ENCODE assay signal across 8 cellular contexts in the genomic region with DNA sequence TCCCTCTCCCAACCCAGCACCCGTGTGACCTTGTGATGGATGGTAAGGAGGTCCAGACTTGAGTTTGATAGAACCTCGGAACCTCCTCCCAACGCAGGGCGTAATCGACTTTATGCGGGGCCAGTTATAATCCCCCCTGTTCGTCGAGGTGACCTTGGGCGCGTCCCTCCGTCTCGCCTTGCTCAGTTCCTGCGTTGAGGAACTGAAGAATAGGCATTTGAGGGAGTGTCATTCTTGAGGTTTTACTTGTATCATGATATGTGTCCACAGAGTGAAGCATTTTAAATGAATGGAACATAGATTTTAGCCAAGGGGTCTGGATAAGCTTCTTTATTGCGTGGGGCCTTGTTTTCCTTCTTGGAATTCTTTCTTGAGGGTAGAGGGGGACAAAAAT. TPM values are rescaled to one million over a fixed set of nuclear protein-coding genes. Genes with fewer than 3 reads are reported as not detected.
A peak's percentile ranks its signal among the peaks of the same experiment; 100 is the strongest.
DNase-seq lines count a peak whose midpoint lies in the region; ATAC-seq and TF ChIP-seq lines count a peak whose summit lies in the region.

No MANE protein-coding gene starts in this region.

- in situ Hi-C loops in transverse colon (cut with MboI; ENCODE audit: low pct_ligation_motif_present in 1 of 4, low pct_unique_long_range_greater_than_20kb in 1 of 4, low sequenced_read_pairs in 3 of 4): no loop called here

- H3K9me3 ChIP-seq in heart left ventricle (no peaks in the 10 kb centered on the region), transverse colon (no peaks in the 10 kb centered on the region)

- TF ChIP-seq EP300 in transverse colon (IDR thresholded peaks at IDR 0.05; ENCODE audit: low read depth): no peak

- peak overlapping the region; percentile 64 to 95 (median 78) for H3K4me3 ChIP-seq in heart left ventricle
- peak overlapping the region; percentile 81 to 88 (median 84) for H3K4me3 ChIP-seq in transverse colon

- no peak for TF ChIP-seq CTCF in heart left ventricle (IDR thresholded peaks at IDR 0.05)
- TF ChIP-seq CTCF in transverse colon (IDR thresholded peaks at IDR 0.05): no peak

- ATAC-seq in heart left ventricle (no peak), Right ventricle myocardium inferior (no peak), left colon (peak; percentile 40)
- no peak for ATAC-seq in activated naive CD4-positive, alpha-beta T cell treated with anti-CD3 and anti-CD28 coated beads, Interleukin-2, amount 50 U/mL, for 72 hours

- H3K36me3 ChIP-seq in heart left ventricle (peaks cover 0 to 39% (median 36%) of the 10 kb centered on the region in 9 donors), transverse colon (peaks cover 0 to 26% (median 6%) of the 10 kb centered on the region in 4 donors)

- peak overlapping the region; percentile 68 to 91 (median 80) for H3K27ac ChIP-seq in heart left ventricle
- peak overlapping the region; percentile 87 to 92 (median 89) for H3K27ac ChIP-seq in transverse colon

- TF ChIP-seq POLR2A in heart left ventricle (IDR thresholded peaks at IDR 0.05) (no peak), transverse colon (IDR thresholded peaks at IDR 0.05) (no peak)

- peaks cover 15 to 16% of the 10 kb centered on the region in 2 donors for H3K36me3 Mint-ChIP-seq in activated naive CD4-positive, alpha-beta T cell treated with anti-CD3 and anti-CD28 coated beads, Interleukin-2, amount 50 U/mL, for 72 hours

- H3K27me3 ChIP-seq in heart left ventricle (no peaks in the 10 kb centered on the region), transverse colon (no peaks in the 10 kb centered on the region)

- DNase-seq in heart left ventricle (no peak), Right ventricle myocardium inferior (ENCODE audit: missing footprints) (no peak), left colon (no peak), transverse colon (no peak), retina (no peak)
- DNase-seq in activated naive CD4-positive, alpha-beta T cell treated with anti-CD3 and anti-CD28 coated beads, Interleukin-2, amount 50 U/mL, for 72 hours (ENCODE audit: low spot score in 2 of 2): no peak
- no peak for DNase-seq in stimulated activated CD8-positive, alpha-beta memory T cell treated with anti-CD3 and anti-CD28 coated beads, Interleukin-4, amount 100 ng/mL, for 48 hours
- DNase-seq in activated CD4-positive, alpha-beta T cell treated with anti-CD3 and anti-CD28 coated beads, Interleukin-2, amount 50 U/mL, for 1 hour: no peak

- peak overlapping the region; percentile 98 to 99 for H3K27ac Mint-ChIP-seq in activated naive CD4-positive, alpha-beta T cell treated with anti-CD3 and anti-CD28 coated beads, Interleukin-2, amount 50 U/mL, for 72 hours

- peaks cover 0 to 20% (median 11%) of the 10 kb centered on the region in 12 donors for H3K4me1 ChIP-seq in heart left ventricle
- peaks cover 7 to 20% (median 12%) of the 10 kb centered on the region in 4 donors for H3K4me1 ChIP-seq in transverse colon

- no peaks in the 10 kb centered on the region for H3K9me3 Mint-ChIP-seq in activated naive CD4-positive, alpha-beta T cell treated with anti-CD3 and anti-CD28 coated beads, Interleukin-2, amount 50 U/mL, for 72 hours

- intact Hi-C loops in heart left ventricle (cut with DNase I): loop anchor here in 6 of 10 donors (2.0 to 5.0 kb wide), 4 partner anchors 27 to 67 kb away; partner anchors contain the start of genes RNPEP (in 1 of the 6) and SHISA4 (in 1 of the 6)
- intact Hi-C loops in Right ventricle myocardium inferior (cut with DNase I): loop anchor here (5.0 kb wide), 1 partner anchor 58 kb away; no protein-coding TSS in a partner anchor
- intact Hi-C loops in left colon (cut with DNase I, micrococcal nuclease): loop anchor here in 1 of 2 donors (5.0 kb wide), 1 partner anchor 68 kb away; the partner anchor contains the start of gene SHISA4
- intact Hi-C loops in transverse colon (cut with DNase I; ENCODE audit: low total_unique reads): no loop called here

- WGBS in heart left ventricle, 4 donors: 0 to 1% (median 1%) methylated on average over 14 of the region's 14 CpGs
- WGBS in transverse colon (ENCODE audit: low coverage in 1 of 2), 2 donors: 0 to 1% methylated on average over 1 to 14 of the region's 14 CpGs

RNA-seq across cellular contexts. Expression of gene TIMM17A, which starts 0.4 kb away (rescaled TPM):
- 100 to 1,000 TPM in 3 of 9 donors, 10 to 100 TPM in 6; 31.7 to 120 (median 86.0) TPM for total RNA-seq in heart left ventricle
- polyA plus RNA-seq in heart left ventricle: 100 to 1,000 TPM in 1 of 2 donors, 10 to 100 TPM in 1; 50.7 to 151 TPM
- 83.6 TPM for total RNA-seq in Right ventricle myocardium inferior
- total RNA-seq in activated naive CD4-positive, alpha-beta T cell treated with anti-CD3 and anti-CD28 coated beads, Interleukin-2, amount 50 U/mL, for 72 hours: 10 to 100 TPM; 64.3 to 89.0 TPM
- total RNA-seq in left colon: 10 to 100 TPM; 53.1 to 60.1 TPM
- total RNA-seq in transverse colon: 10 to 100 TPM in 3 of 4 donors, 1 to 10 TPM in 1; 3.0 to 37.0 (median 33.7) TPM

RNA-seq across cellular contexts. Expression of gene LMOD1, which starts 9.4 kb away (rescaled TPM):
- total RNA-seq in heart left ventricle (10 to 100 TPM in 4 of 9 donors, 1 to 10 TPM in 5; 4.6 to 24.9 (median 10.0) TPM), Right ventricle myocardium inferior (10.8 TPM), left colon (10 to 100 TPM in 1 of 2 donors, 1 to 10 TPM in 1; 9.4 to 58.4 TPM), transverse colon (100 to 1,000 TPM in 3 of 4 donors, 10 to 100 TPM in 1; 73.2 to 166 (median 115) TPM)
- 10 to 100 TPM in 1 of 2 donors, 1 to 10 TPM in 1; 5.1 to 14.5 TPM for polyA plus RNA-seq in heart left ventricle
- total RNA-seq in activated naive CD4-positive, alpha-beta T cell treated with anti-CD3 and anti-CD28 coated beads, Interleukin-2, amount 50 U/mL, for 72 hours: not detected

RNA-seq across cellular contexts. Expression of gene RNPEP, which starts 26.7 kb away (rescaled TPM):
- total RNA-seq in heart left ventricle: 10 to 100 TPM; 14.1 to 36.2 (median 18.1) TPM
- 10 to 100 TPM; 12.4 to 14.3 TPM for polyA plus RNA-seq in heart left ventricle
- total RNA-seq in Right ventricle myocardium inferior: 18.7 TPM
- total RNA-seq in activated naive CD4-positive, alpha-beta T cell treated with anti-CD3 and anti-CD28 coated beads, Interleukin-2, amount 50 U/mL, for 72 hours: 10 to 100 TPM; 43.8 to 56.6 TPM
- 100 to 1,000 TPM; 124 to 139 TPM for total RNA-seq in left colon
- 100 to 1,000 TPM; 118 to 285 (median 184) TPM for total RNA-seq in transverse colon

RNA-seq across cellular contexts. Expression of gene ELF3, which starts 54.6 kb away (rescaled TPM):
- total RNA-seq in heart left ventricle (10 to 100 TPM in 1 of 9 donors, 1 to 10 TPM in 2, under 1 TPM in 4, not detected in 2; 0.32 to 42.5 (median 0.69) TPM), Right ventricle myocardium inferior (0.54 TPM), left colon (1,000 to 10,000 TPM; 1,089 to 1,608 TPM), transverse colon (1,000 to 10,000 TPM in 1 of 4 donors, 100 to 1,000 TPM in 3; 581 to 1,486 (median 902) TPM)
- polyA plus RNA-seq in heart left ventricle: 1 to 10 TPM in 1 of 2 donors, under 1 TPM in 1; 0.15 to 3.9 TPM
- under 1 TPM; 0.18 to 0.37 TPM for total RNA-seq in activated naive CD4-positive, alpha-beta T cell treated with anti-CD3 and anti-CD28 coated beads, Interleukin-2, amount 50 U/mL, for 72 hours

Comparison
In these comparisons a context has a peak if more than half of its experiments do, and no peak if none do; other contexts are left out.
1. RNA of gene LMOD1, which starts 9.4 kb away (total RNA-seq): 73.2 to 166 TPM in transverse colon, 9.4 to 58.4 TPM in left colon, 10.8 TPM in Right ventricle myocardium inferior (single experiment) and 4.6 to 24.9 TPM in heart left ventricle; not detected in activated naive CD4-positive, alpha-beta T cell treated with anti-CD3 and anti-CD28 coated beads, Interleukin-2, amount 50 U/mL, for 72 hours; every median in the first group is over 4 times any median in the second.